Comparison of ENCODE assay signal across 1 cellular context in the genomic region with DNA sequence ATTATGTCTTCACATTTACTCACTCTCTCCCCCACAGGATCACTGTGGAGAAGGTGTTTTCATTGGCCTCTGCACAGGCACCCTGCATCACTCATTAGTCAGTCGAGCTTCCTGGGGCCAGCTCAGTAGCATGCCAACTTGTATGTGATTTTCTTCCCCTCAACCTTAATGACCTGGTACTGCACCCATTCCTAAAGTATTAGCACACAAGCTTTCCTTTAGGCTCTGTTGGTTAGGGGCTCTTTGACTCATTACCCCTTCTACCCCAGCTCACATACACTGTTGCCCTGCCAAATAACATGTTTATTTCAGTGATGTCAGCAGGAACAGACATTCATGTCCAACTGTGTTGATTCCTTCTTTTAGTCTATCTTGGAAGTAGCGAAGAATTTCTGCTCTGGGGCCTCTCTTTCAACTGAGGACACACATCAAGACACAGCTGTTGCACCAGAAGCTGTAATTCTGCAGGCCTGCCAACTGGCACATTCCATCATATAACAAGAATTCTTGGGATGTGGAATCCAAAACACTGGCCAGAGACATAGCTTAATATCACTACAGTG.
TF ChIP-seq lines count a peak whose summit lies in the region.

No MANE protein-coding gene starts in this region.

TF ChIP-seq in HepG2, 621 proteins besides CTCF, POLR2A, EP300 and RAD21 (continued from another document):
- TF ChIP-seq, protein P1, sequence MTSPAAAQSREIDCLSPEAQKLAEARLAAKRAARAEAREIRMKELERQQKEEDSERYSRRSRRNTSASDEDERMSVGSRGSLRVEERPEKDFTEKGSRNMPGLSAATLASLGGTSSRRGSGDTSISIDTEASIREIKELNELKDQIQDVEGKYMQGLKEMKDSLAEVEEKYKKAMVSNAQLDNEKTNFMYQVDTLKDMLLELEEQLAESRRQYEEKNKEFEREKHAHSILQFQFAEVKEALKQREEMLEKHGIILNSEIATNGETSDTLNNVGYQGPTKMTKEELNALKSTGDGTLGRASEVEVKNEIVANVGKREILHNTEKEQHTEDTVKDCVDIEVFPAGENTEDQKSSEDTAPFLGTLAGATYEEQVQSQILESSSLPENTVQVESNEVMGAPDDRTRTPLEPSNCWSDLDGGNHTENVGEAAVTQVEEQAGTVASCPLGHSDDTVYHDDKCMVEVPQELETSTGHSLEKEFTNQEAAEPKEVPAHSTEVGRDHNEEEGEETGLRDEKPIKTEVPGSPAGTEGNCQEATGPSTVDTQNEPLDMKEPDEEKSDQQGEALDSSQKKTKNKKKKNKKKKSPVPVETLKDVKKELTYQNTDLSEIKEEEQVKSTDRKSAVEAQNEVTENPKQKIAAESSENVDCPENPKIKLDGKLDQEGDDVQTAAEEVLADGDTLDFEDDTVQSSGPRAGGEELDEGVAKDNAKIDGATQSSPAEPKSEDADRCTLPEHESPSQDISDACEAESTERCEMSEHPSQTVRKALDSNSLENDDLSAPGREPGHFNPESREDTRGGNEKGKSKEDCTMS (CRISPR knock-in tag; conservative IDR thresholded peaks at IDR 0.05): no peak
- no peak for TF ChIP-seq SMARCC2 (IDR thresholded peaks at IDR 0.05)
- no peak for TF ChIP-seq AGO1 (IDR thresholded peaks at IDR 0.05; ENCODE audit: low read depth, low read length, poor library complexity, severe bottlenecking)
- TF ChIP-seq ZNF850 (CRISPR knock-in tag; conservative IDR thresholded peaks at IDR 0.05): no peak
